ENCODE assay signal across 10 cellular contexts in genomic region chr12:1888923-1889322, GRCh38. TPM values are rescaled to one million over a fixed set of nuclear protein-coding genes. Genes with fewer than 3 reads are reported as not detected.
"Had no signal": no experiment of that assay in that cellular context is flagged by ENCODE, and none has a peak within 500 bp of the region (broad histone marks: within the 10 kb centered on the region; RNA-seq: fewer than 3 reads in every experiment).

No MANE protein-coding gene starts in this region.

- H2AFZ ChIP-seq: GM23338 had no signal

- H3K4me3 ChIP-seq: GM23338, HAP-1 had no signal

- H3K9ac ChIP-seq: KMS-11 had no signal

- FAIRE-seq: HTR-8/SVneo had no signal

- H3K36me3 ChIP-seq: HAP-1 had no signal

- H3K27ac ChIP-seq: KMS-11 had no signal

- DNase-seq: H7, HFFc6, Karpas-422, KBM-7 had no signal

- ATAC-seq: GM23338, HCT116 had no signal

- H3K9me3 ChIP-seq: HAP-1 had no signal

- H3K4me1 ChIP-seq: HAP-1 had no signal

- H3K4me2 ChIP-seq: GM23338, KMS-11 had no signal

RNA-seq across cellular contexts. Expression of gene CACNA2D4, which starts 29.5 kb away (rescaled TPM):
- total RNA-seq: H4 had no signal
